8 cellular contexts compared by ENCODE assay signal in the genomic region with DNA sequence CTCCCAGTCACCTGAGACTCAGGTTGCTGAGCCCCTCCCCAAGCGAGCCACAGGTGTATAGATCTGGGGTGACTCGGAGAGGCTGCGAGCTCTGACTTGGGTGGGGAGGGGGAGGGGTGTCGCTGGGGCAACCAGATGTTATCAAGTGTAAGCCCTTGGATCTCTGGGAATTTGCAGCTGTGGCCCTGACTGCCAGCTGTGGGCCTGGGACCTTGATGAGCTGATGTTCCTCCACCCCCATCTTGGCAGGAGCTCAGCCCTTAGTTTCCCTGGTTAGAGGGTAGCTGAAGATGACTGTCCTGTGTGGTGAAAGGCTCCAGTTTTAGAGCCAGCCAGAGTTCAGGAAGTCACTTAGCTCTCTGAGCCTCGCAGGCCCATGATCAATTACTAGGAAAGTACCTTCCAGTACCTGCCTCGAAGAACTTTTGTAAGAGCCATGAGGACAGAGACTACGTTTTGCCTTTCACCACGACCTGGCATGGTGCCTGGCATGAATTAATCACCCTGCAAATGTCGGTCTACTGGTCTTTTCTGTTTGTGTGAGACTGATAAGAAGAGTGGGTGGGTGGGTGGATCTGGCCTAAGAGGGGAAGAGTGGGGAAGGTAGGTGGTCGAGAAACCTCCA. TPM values are rescaled to one million over a fixed set of nuclear protein-coding genes. Genes with fewer than 3 reads are reported as not detected.
DNase-seq lines count a peak whose midpoint lies in the region; ATAC-seq and TF ChIP-seq lines count a peak whose summit lies in the region.

No MANE protein-coding gene starts in this region.

- no peak for TF ChIP-seq CTCF in osteoblast (IDR thresholded peaks at IDR 0.05; ENCODE audit: extremely low read depth, low read depth, low read length)
- TF ChIP-seq CTCF in endothelial cell (IDR thresholded peaks at IDR 0.05; ENCODE audit: unreplicated experiment): no peak

- no peaks in the 10 kb centered on the region for H3K36me3 ChIP-seq in osteoblast (ENCODE audit: insufficient read depth, low read length)

- H3K4me3 Mint-ChIP-seq in central memory CD8-positive, alpha-beta T cell: no peak overlapping the region
- H3K4me3 Mint-ChIP-seq in endothelial cell (ENCODE audit: unreplicated experiment): no peak overlapping the region

- H3K27ac ChIP-seq in osteoblast (ENCODE audit: low read depth, low read length): no peak overlapping the region

- peak overlapping the region; percentile 28 for H3K4me2 ChIP-seq in osteoblast (ENCODE audit: insufficient read depth, low read length)

- peaks cover 10% of the 10 kb centered on the region for H3K4me1 ChIP-seq in osteoblast (ENCODE audit: insufficient read depth, low read length)

- H2AFZ ChIP-seq in osteoblast (ENCODE audit: low read length): no peak overlapping the region

- peak; percentile 64 for DNase-seq in DMS79 treated with DMSO at 0.1 percent for 48 hours (lab: John Stamatoyannopoulos, UW)
- DNase-seq in M059J (ENCODE audit: low read depth): peak; percentile 91
- DNase-seq in central memory CD8-positive, alpha-beta T cell (ENCODE audit: low spot score in 2 of 2): no peak
- peak; percentile 94 for DNase-seq in osteoblast (ENCODE audit: insufficient read length, low spot score, missing footprints)
- DNase-seq in RKO (ENCODE audit: low spot score): no peak
- DNase-seq in NK-92 treated with Interleukin-12 subunit alpha and Interleukin-12 subunit beta, amount 100 ng/mL, for 24 hours (lab: John Stamatoyannopoulos, UW): no peak
- no peak for DNase-seq in endothelial cell (ENCODE audit: low spot score)

- H3K4me3 ChIP-seq in osteoblast (ENCODE audit: insufficient read depth, low read length): no peak overlapping the region

- H3K27ac Mint-ChIP-seq in central memory CD8-positive, alpha-beta T cell (ENCODE audit: low read depth): peak overlapping the region; percentile 24
- no peak overlapping the region for H3K27ac Mint-ChIP-seq in endothelial cell (ENCODE audit: unreplicated experiment)

- no peaks in the 10 kb centered on the region for H3K27me3 Mint-ChIP-seq in central memory CD8-positive, alpha-beta T cell
- peaks cover 7% of the 10 kb centered on the region for H3K27me3 Mint-ChIP-seq in endothelial cell (ENCODE audit: unreplicated experiment)

- H3K4me1 Mint-ChIP-seq in central memory CD8-positive, alpha-beta T cell: peaks cover 23% of the 10 kb centered on the region
- peaks cover 44% of the 10 kb centered on the region for H3K4me1 Mint-ChIP-seq in endothelial cell (ENCODE audit: unreplicated experiment)

- H3K9me3 ChIP-seq in osteoblast (ENCODE audit: low read depth, low read length): no peaks in the 10 kb centered on the region

- H3K36me3 Mint-ChIP-seq in central memory CD8-positive, alpha-beta T cell (ENCODE audit: insufficient read depth): no peaks in the 10 kb centered on the region
- peaks cover 11% of the 10 kb centered on the region for H3K36me3 Mint-ChIP-seq in endothelial cell (ENCODE audit: low read depth, unreplicated experiment)

- no peaks in the 10 kb centered on the region for H3K27me3 ChIP-seq in osteoblast (ENCODE audit: insufficient read depth, low read length)

- H3K79me2 ChIP-seq in osteoblast (ENCODE audit: insufficient read depth, low read length): no peaks in the 10 kb centered on the region

- H4K20me1 ChIP-seq in osteoblast (ENCODE audit: insufficient read depth, low read length): peaks cover 3% of the 10 kb centered on the region

- ATAC-seq in central memory CD8-positive, alpha-beta T cell (replicated peaks; ENCODE audit: extremely low read depth, poor library complexity, severe bottlenecking): no peak
- ATAC-seq in GM19463 (IDR thresholded peaks at IDR 0.05; ENCODE audit: unreplicated experiment): no peak

- no peaks in the 10 kb centered on the region for H3K9me3 Mint-ChIP-seq in central memory CD8-positive, alpha-beta T cell
- H3K9me3 Mint-ChIP-seq in endothelial cell (ENCODE audit: unreplicated experiment): no peaks in the 10 kb centered on the region

RNA-seq across cellular contexts. Expression of gene YARS1, which starts 55.8 kb away (rescaled TPM):
- total RNA-seq in M059J (2014; rRNA removed; shearing (Covaris generic)): 83.6 and 87.2 TPM in 2 replicates
- total RNA-seq in osteoblast (183 and 199 TPM in 2 replicates), endothelial cell (ENCODE audit: unreplicated experiment) (73.2 TPM)

RNA-seq across cellular contexts. Expression of gene S100PBP, which starts 56.1 kb away (rescaled TPM):
- total RNA-seq in M059J (2014; rRNA removed; shearing (Covaris generic)): 20.9 and 30.3 TPM in 2 replicates
- total RNA-seq in osteoblast (42.0 and 57.2 TPM in 2 replicates), endothelial cell (ENCODE audit: unreplicated experiment) (43.3 TPM)

RNA-seq across cellular contexts. Expression of gene SYNC, which starts 58.8 kb away (rescaled TPM):
- total RNA-seq in M059J (2014; rRNA removed; shearing (Covaris generic)): 22.3 and 38.2 TPM in 2 replicates
- total RNA-seq in osteoblast (129 and 139 TPM in 2 replicates), endothelial cell (ENCODE audit: unreplicated experiment) (0.49 TPM)

Comparison
In these comparisons a context has a peak if more than half of its experiments do, and no peak if none do; other contexts are left out.
1. DNase-seq: peak in DMS79 treated with DMSO at 0.1 percent for 48 hours (single experiment), M059J (single experiment) and osteoblast (single experiment); none in central memory CD8-positive, alpha-beta T cell (0 of 2), RKO (single experiment), NK-92 treated with Interleukin-12 subunit alpha and Interleukin-12 subunit beta, amount 100 ng/mL, for 24 hours (single experiment) and endothelial cell (single experiment).
2. RNA of gene SYNC, which starts 58.8 kb away (total RNA-seq): 129 to 139 TPM in osteoblast and 22.3 to 38.2 TPM in M059J; 0.49 TPM in endothelial cell (single experiment); every median in the first group is over 10 times any median in the second.